Comparison of ENCODE assay signal across 1 cellular context in genomic region chr3:5016218-5017161, GRCh38.
TF ChIP-seq lines count a peak whose summit lies in the region.

No MANE protein-coding gene starts in this region.

TF ChIP-seq in K562, 482 proteins besides CTCF, POLR2A, EP300 and RAD21 (continued from another document):
- TF ChIP-seq, protein P1, sequence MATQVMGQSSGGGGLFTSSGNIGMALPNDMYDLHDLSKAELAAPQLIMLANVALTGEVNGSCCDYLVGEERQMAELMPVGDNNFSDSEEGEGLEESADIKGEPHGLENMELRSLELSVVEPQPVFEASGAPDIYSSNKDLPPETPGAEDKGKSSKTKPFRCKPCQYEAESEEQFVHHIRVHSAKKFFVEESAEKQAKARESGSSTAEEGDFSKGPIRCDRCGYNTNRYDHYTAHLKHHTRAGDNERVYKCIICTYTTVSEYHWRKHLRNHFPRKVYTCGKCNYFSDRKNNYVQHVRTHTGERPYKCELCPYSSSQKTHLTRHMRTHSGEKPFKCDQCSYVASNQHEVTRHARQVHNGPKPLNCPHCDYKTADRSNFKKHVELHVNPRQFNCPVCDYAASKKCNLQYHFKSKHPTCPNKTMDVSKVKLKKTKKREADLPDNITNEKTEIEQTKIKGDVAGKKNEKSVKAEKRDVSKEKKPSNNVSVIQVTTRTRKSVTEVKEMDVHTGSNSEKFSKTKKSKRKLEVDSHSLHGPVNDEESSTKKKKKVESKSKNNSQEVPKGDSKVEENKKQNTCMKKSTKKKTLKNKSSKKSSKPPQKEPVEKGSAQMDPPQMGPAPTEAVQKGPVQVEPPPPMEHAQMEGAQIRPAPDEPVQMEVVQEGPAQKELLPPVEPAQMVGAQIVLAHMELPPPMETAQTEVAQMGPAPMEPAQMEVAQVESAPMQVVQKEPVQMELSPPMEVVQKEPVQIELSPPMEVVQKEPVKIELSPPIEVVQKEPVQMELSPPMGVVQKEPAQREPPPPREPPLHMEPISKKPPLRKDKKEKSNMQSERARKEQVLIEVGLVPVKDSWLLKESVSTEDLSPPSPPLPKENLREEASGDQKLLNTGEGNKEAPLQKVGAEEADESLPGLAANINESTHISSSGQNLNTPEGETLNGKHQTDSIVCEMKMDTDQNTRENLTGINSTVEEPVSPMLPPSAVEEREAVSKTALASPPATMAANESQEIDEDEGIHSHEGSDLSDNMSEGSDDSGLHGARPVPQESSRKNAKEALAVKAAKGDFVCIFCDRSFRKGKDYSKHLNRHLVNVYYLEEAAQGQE (CRISPR knock-in tag; IDR thresholded peaks at IDR 0.05; ENCODE audit: low read depth) = peak; percentile 15; the same call in 1 of the 2 replicates
- TF ChIP-seq ZNF639 (CRISPR knock-in tag; conservative IDR thresholded peaks at IDR 0.05 in 1 of 2, IDR thresholded peaks at IDR 0.05 in 1 of 2) (peak in 1 of 2 experiments; percentile 76; a peak in 2 of 4 replicates), BDP1 (IDR thresholded peaks at IDR 0.05; ENCODE audit: insufficient read depth, insufficient read length) (no peak), ZBTB12 (CRISPR knock-in tag; IDR thresholded peaks at IDR 0.05) (0 out of 2 replicates have a peak, but pooled peaks have one; percentile 16), CEBPB (tag; IDR thresholded peaks at IDR 0.05) (peak; percentile 93), ZNF263 (CRISPR knock-in tag; IDR thresholded peaks at IDR 0.05; ENCODE audit: borderline replicate concordance) (no peak; the same call in 1 of the 2 replicates), ZNF444 (CRISPR knock-in tag; IDR thresholded peaks at IDR 0.05) (no peak), SUPT5H (IDR thresholded peaks at IDR 0.05) (no peak), MTF1 (CRISPR knock-in tag; IDR thresholded peaks at IDR 0.05; ENCODE audit: borderline replicate concordance) (no peak), MTA1 (IDR thresholded peaks at IDR 0.05; ENCODE audit: borderline replicate concordance) (peak; percentile 93), MITF (IDR thresholded peaks at IDR 0.05) (peak; percentile 91)
